ENCODE assay signal across 8 cellular contexts in the genomic region with DNA sequence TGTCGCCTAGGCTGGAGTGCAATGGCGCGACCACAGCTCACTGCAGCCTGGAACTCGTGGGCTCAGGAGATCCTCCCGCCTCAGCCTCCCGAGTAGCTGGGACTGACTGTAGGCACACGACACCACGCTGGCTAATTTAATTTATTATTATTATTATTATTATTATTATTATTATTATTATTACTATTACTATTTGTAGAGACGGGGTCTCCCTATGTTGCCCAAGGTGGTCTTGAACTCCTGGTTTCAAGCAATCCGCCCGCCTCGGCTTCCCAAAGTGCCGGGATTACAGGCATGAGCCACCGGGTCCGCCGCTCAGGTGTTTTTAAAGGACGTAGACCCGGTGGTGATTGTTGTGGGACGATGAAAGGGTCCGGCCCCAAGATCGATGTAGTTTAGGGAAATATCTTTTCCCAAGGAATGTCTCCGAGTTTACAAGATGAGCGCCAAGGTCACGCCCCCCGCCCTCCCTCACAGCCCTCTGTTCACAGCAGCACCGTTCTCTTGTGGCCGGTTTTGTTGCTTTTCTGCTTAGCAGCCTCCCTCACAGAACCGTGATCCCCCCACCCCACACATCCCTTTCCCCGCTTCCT. TPM values are rescaled to one million over a fixed set of nuclear protein-coding genes. Genes with fewer than 3 reads are reported as not detected.
DNase-seq lines count a peak whose midpoint lies in the region; ATAC-seq and TF ChIP-seq lines count a peak whose summit lies in the region.

No MANE protein-coding gene starts in this region.

- H3K36me3 Mint-ChIP-seq in HFFc6 (ENCODE audit: low read depth) = peaks cover 7% of the 10 kb centered on the region; the same call in 1 of the 2 replicates
- peaks cover 19% of the 10 kb centered on the region for H3K36me3 Mint-ChIP-seq in activated naive CD8-positive, alpha-beta T cell treated with anti-CD3 and anti-CD28 coated beads, Interleukin-2, amount 10 ng/mL, durations not matched to agents 7 days and 5 days
- no peaks in the 10 kb centered on the region for H3K36me3 Mint-ChIP-seq in stimulated activated naive B cell treated with anti-CD40 and anti-IgM and Interleukin-4, amounts not matched to agents 10 μg/mL and 1 μg/mL and 100 μg/mL, for 72 hours

- H3K27me3 Mint-ChIP-seq in HFFc6 (ENCODE audit: insufficient read depth) = peaks cover 2% of the 10 kb centered on the region
- peaks cover 4% of the 10 kb centered on the region for H3K27me3 Mint-ChIP-seq in activated naive CD8-positive, alpha-beta T cell treated with anti-CD3 and anti-CD28 coated beads, Interleukin-2, amount 10 ng/mL, durations not matched to agents 7 days and 5 days
- no peaks in the 10 kb centered on the region for H3K27me3 Mint-ChIP-seq in stimulated activated naive B cell treated with anti-CD40 and anti-IgM and Interleukin-4, amounts not matched to agents 10 μg/mL and 1 μg/mL and 100 μg/mL, for 72 hours

- POLR2A ChIA-PET in activated naive CD8-positive, alpha-beta T cell treated with anti-CD3 and anti-CD28 coated beads, Interleukin-2, amount 10 ng/mL, durations not matched to agents 7 days and 5 days (lab: Charles Lee) = interaction anchor here (1.1 to 2.2 kb wide), 3 partner anchors 31 to 276 kb away, joined by 3 to 14 read pairs (median 7); partner anchors contain the start of genes ATM, C11orf65 and NPAT

- no peak for TF ChIP-seq CTCF in HFFc6 (IDR thresholded peaks at IDR 0.05)

- ATAC-seq in activated naive CD8-positive, alpha-beta T cell treated with anti-CD3 and anti-CD28 coated beads, Interleukin-2, amount 10 ng/mL, durations not matched to agents 7 days and 5 days (ENCODE audit: low read depth) = no peak
- ATAC-seq in stimulated activated naive B cell treated with anti-CD40 and anti-IgM and Interleukin-4, amounts not matched to agents 10 μg/mL and 1 μg/mL and 100 μg/mL, for 72 hours (replicated peaks) = peak in 1 of 2 donors; percentile 2
- no peak for ATAC-seq in HG03108 (IDR thresholded peaks at IDR 0.05; ENCODE audit: unreplicated experiment)
- no peak for ATAC-seq in HG02870 (IDR thresholded peaks at IDR 0.05; ENCODE audit: unreplicated experiment)
- no peak for ATAC-seq in GM21737 (IDR thresholded peaks at IDR 0.05; ENCODE audit: unreplicated experiment)

- peaks cover 46% of the 10 kb centered on the region for H3K4me1 Mint-ChIP-seq in HFFc6 (ENCODE audit: low read depth)
- H3K4me1 Mint-ChIP-seq in activated naive CD8-positive, alpha-beta T cell treated with anti-CD3 and anti-CD28 coated beads, Interleukin-2, amount 10 ng/mL, durations not matched to agents 7 days and 5 days = peaks cover 16% of the 10 kb centered on the region
- H3K4me1 Mint-ChIP-seq in stimulated activated naive B cell treated with anti-CD40 and anti-IgM and Interleukin-4, amounts not matched to agents 10 μg/mL and 1 μg/mL and 100 μg/mL, for 72 hours = peaks cover 5% of the 10 kb centered on the region in 2 donors

- no peaks in the 10 kb centered on the region for H3K9me3 Mint-ChIP-seq in HFFc6
- no peaks in the 10 kb centered on the region for H3K9me3 Mint-ChIP-seq in activated naive CD8-positive, alpha-beta T cell treated with anti-CD3 and anti-CD28 coated beads, Interleukin-2, amount 10 ng/mL, durations not matched to agents 7 days and 5 days
- H3K9me3 Mint-ChIP-seq in stimulated activated naive B cell treated with anti-CD40 and anti-IgM and Interleukin-4, amounts not matched to agents 10 μg/mL and 1 μg/mL and 100 μg/mL, for 72 hours = no peaks in the 10 kb centered on the region

- peak overlapping the region; percentile 90 for H3K27ac Mint-ChIP-seq in HFFc6
- peak overlapping the region; percentile 95 for H3K27ac Mint-ChIP-seq in activated naive CD8-positive, alpha-beta T cell treated with anti-CD3 and anti-CD28 coated beads, Interleukin-2, amount 10 ng/mL, durations not matched to agents 7 days and 5 days
- H3K27ac Mint-ChIP-seq in stimulated activated naive B cell treated with anti-CD40 and anti-IgM and Interleukin-4, amounts not matched to agents 10 μg/mL and 1 μg/mL and 100 μg/mL, for 72 hours = peak overlapping the region; percentile 96

- DNase-seq in HFFc6 = no peak
- no peak for DNase-seq in activated naive CD8-positive, alpha-beta T cell treated with anti-CD3 and anti-CD28 coated beads, Interleukin-2, amount 10 ng/mL, durations not matched to agents 7 days and 5 days
- peak; percentile 17 for DNase-seq in iPS-NIHi11 (ENCODE audit: low spot score)
- no peak for DNase-seq in stimulated activated naive B cell treated with anti-CD40 and anti-IgM and Interleukin-4, amounts not matched to agents 10 μg/mL and 1 μg/mL and 100 μg/mL, for 72 hours
- no peak for DNase-seq in stimulated activated CD4-positive, alpha-beta T cell treated with anti-CD3 and anti-CD28 coated beads, Interleukin-4, amount 100 ng/mL, for 4 hours

- peak overlapping the region; percentile 83 for H3K4me3 Mint-ChIP-seq in HFFc6
- peak overlapping the region; percentile 90 for H3K4me3 Mint-ChIP-seq in activated naive CD8-positive, alpha-beta T cell treated with anti-CD3 and anti-CD28 coated beads, Interleukin-2, amount 10 ng/mL, durations not matched to agents 7 days and 5 days
- H3K4me3 Mint-ChIP-seq in stimulated activated naive B cell treated with anti-CD40 and anti-IgM and Interleukin-4, amounts not matched to agents 10 μg/mL and 1 μg/mL and 100 μg/mL, for 72 hours = peak overlapping the region; percentile 94 to 95

RNA-seq across cellular contexts. Expression of gene POGLUT3, which starts 0.7 kb away (rescaled TPM):
- total RNA-seq in HFFc6 (2021; fragmentation: NEBNext Ultra II Directional; extraction: Animal tissue kit (Norgen Biotek cat#: 25700)) = 10 to 100 TPM; 24.1 to 50.4 (median 43.3) TPM
- 10 to 100 TPM; 25.1 to 26.2 TPM for total RNA-seq in activated naive CD8-positive, alpha-beta T cell treated with anti-CD3 and anti-CD28 coated beads, Interleukin-2, amount 10 ng/mL, durations not matched to agents 7 days and 5 days

RNA-seq across cellular contexts. Expression of gene C11orf65, which starts 31.6 kb away (rescaled TPM):
- total RNA-seq in HFFc6 (2021; fragmentation: NEBNext Ultra II Directional; extraction: Animal tissue kit (Norgen Biotek cat#: 25700)) = under 1 TPM in 5 of 6 experiments, not detected in 1; 0.47 to 0.69 (median 0.51) TPM
- under 1 TPM; 0.57 to 0.80 TPM for total RNA-seq in activated naive CD8-positive, alpha-beta T cell treated with anti-CD3 and anti-CD28 coated beads, Interleukin-2, amount 10 ng/mL, durations not matched to agents 7 days and 5 days
